ENCODE assay signal across 15 cellular contexts in the genomic region with DNA sequence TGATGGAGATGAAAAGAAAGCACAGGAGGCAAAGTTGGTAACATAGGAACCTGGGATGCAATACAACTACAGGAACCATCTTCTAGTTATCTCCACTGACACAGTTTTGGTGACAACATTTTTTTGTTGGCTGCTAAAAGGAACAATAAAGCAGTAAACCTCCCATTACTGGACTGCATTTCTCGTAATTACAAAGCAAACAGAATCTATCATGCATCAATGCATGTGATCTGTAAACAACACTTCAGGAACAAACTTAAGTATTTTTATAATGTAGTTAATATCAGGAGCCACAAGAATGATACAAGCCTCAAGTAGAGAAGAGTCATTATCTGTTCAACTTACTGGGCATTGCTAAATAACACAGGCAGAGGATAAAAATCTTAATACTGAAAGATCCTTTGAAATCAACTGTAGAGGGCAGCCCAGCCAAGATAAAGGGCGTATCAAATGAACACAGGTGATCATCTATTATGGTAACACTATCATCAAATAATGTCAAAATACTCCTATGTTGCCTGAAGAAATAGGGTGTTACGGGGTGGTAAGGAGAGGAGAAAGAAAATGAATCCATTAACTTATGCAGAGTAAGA.
DNase-seq lines count a peak whose midpoint lies in the region; ATAC-seq and TF ChIP-seq lines count a peak whose summit lies in the region.
"Had no signal": no experiment of that assay in that cellular context is flagged by ENCODE, and none has a peak within 500 bp of the region (broad histone marks: within the 10 kb centered on the region; RNA-seq: fewer than 3 reads in every experiment).

No MANE protein-coding gene starts in this region.

- CTCF ChIA-PET in PC-3 (lab: Charles Lee): interaction anchor here (0.6 kb wide), 1 partner anchor 149 kb away, joined by 3 read pairs; no protein-coding TSS in a partner anchor

- no peaks in the 10 kb centered on the region for H4K20me1 ChIP-seq in PC-3 (ENCODE audit: low read length)

- POLR2A ChIA-PET in PC-3 (lab: Charles Lee; ENCODE audit: unreplicated experiment): no interaction called here

- no peak overlapping the region for H2AFZ ChIP-seq in PC-3 (ENCODE audit: low read length)
- H2AFZ ChIP-seq: hepatocyte had no signal

- H3K9me3 ChIP-seq in PC-3 (ENCODE audit: low read length) (no peaks in the 10 kb centered on the region), mucosa of stomach (ENCODE audit: control insufficient read depth, low read length) (no peaks in the 10 kb centered on the region)

- H3K9ac ChIP-seq in PC-3 (ENCODE audit: low read length): no peak overlapping the region
- peak overlapping the region; percentile 22 for H3K9ac ChIP-seq in mucosa of stomach (ENCODE audit: low read length)

- H3F3A ChIP-seq in PC-3 (ENCODE audit: low read length, unreplicated experiment): no peaks in the 10 kb centered on the region

- no TSS peak for BruUV-seq in PC-3 (replicated peaks; lab: Mats Ljungman, UMichigan)

- H3K27ac ChIP-seq in PC-3 (ENCODE audit: low read length): no peak overlapping the region
- H3K27ac ChIP-seq: hepatocyte had no signal

- H3K4me3 ChIP-seq in PC-3 (ENCODE audit: low read length) (no peak overlapping the region), mucosa of stomach (ENCODE audit: low read length) (no peak overlapping the region)
- H3K4me3 ChIP-seq: dorsolateral prefrontal cortex, hepatocyte had no signal

- no peaks in the 10 kb centered on the region for H3K27me3 ChIP-seq in PC-3 (ENCODE audit: low read length)
- no peaks in the 10 kb centered on the region for H3K27me3 ChIP-seq in mucosa of stomach (ENCODE audit: control insufficient read depth, insufficient read depth, low read length)
- H3K27me3 ChIP-seq: dorsolateral prefrontal cortex, hepatocyte had no signal

- no peaks in the 10 kb centered on the region for H3K9me2 ChIP-seq in PC-3 (replicated peaks; ENCODE audit: low read length)

- H3K36me3 ChIP-seq in PC-3 (ENCODE audit: low read depth, low read length) (no peaks in the 10 kb centered on the region), mucosa of stomach (ENCODE audit: control insufficient read depth, insufficient read depth, low read length) (no peaks in the 10 kb centered on the region)

- H3K4me2 ChIP-seq in PC-3 (ENCODE audit: low read length): no peak overlapping the region
- H3K4me2 ChIP-seq: hepatocyte had no signal

- intact Hi-C loops in PC-3 (cut with micrococcal nuclease): loop anchor here (1.0 to 10.0 kb wide), 3 partner anchors 194 to 289 kb away; a partner anchor contains a TSS

- ATAC-seq in PC-3 (peak; percentile 51), GM21515 (IDR thresholded peaks at IDR 0.05; ENCODE audit: unreplicated experiment) (no peak)
- ATAC-seq: left cardiac atrium had no signal

- DNase-seq in DMS53 (lab: John Stamatoyannopoulos, UW) (peak; percentile 65), PC-3 (peak; percentile 12), NCI-H2227 treated with DMSO at 0.1 percent for 48 hours (lab: John Stamatoyannopoulos, UW) (no peak), kidney glomerular epithelial cell (lab: John Stamatoyannopoulos, UW) (no peak)
- DNase-seq: activated naive CD4-positive, alpha-beta T cell treated with Interleukin-2 at 50 U/mL for 16 hours; dorsolateral prefrontal cortex; left cardiac atrium; MM.1S; naive B cell; NCI-H526 treated with DMSO at 0.1 percent for 48 hours; T-helper 2 cell had no signal

- H3K79me2 ChIP-seq in PC-3 (ENCODE audit: low read length): no peaks in the 10 kb centered on the region

- peaks cover 7% of the 10 kb centered on the region; the same call in 1 of the 2 replicates for H3K4me1 ChIP-seq in PC-3 (ENCODE audit: insufficient read depth, low read length)
- H3K4me1 ChIP-seq in mucosa of stomach (ENCODE audit: control insufficient read depth, insufficient read depth, low read length): peaks cover 9% of the 10 kb centered on the region

- TF ChIP-seq CTCF in LNCAP (IDR thresholded peaks at IDR 0.05) (peak; percentile 19; the same call in 1 of the 2 replicates), PC-3 (conservative IDR thresholded peaks at IDR 0.05; ENCODE audit: low read depth, low read length) (peak; percentile 58)

Comparison
In these comparisons a context has a peak if more than half of its experiments do, and no peak if none do; other contexts are left out.
1. DNase-seq: peak in DMS53 (single experiment) and PC-3 (single experiment); none in NCI-H2227 treated with DMSO at 0.1 percent for 48 hours (single experiment) and kidney glomerular epithelial cell (single experiment).